ENCODE assay signal across 8 cellular contexts in genomic region chr19:41352609-41353465, GRCh38. TPM values are rescaled to one million over a fixed set of nuclear protein-coding genes. Genes with fewer than 3 reads are reported as not detected.
DNase-seq lines count a peak whose midpoint lies in the region; ATAC-seq, FAIRE-seq and TF ChIP-seq lines count a peak whose summit lies in the region.

No MANE protein-coding gene starts in this region.

- TF ChIP-seq POLR2A in H54 (IDR thresholded peaks at IDR 0.05; ENCODE audit: low read depth, low read length), result 0 out of 2 replicates have a peak, but pooled peaks have one; percentile 28

- H3K27ac ChIP-seq in RWPE1, result peak overlapping the region; percentile 84

- intact Hi-C loops in Right ventricle myocardium superior (cut with DNase I) (loop anchor here (5.0 kb wide), 1 partner anchor 41 kb away; the partner anchor contains the start of gene CCDC97), posterior vena cava (cut with DNase I) (loop anchor here in 1 of 2 donors (5.0 kb wide), 1 partner anchor 41 kb away; the partner anchor contains the start of gene CCDC97)

- no peak for FAIRE-seq in H54 (lab: Jason Lieb, UNC)

- CTCF ChIA-PET in RWPE1 (lab: Yijun Ruan, JAX), result interaction anchor here (1.8 to 2.3 kb wide), 2 partner anchors 44 to 149 kb away, joined by 6 to 10 read pairs; partner anchors contain the start of gene CCDC97

- peak; percentile 37 for ATAC-seq in Right ventricle myocardium superior (ENCODE audit: poor library complexity)

- TF ChIP-seq CTCF in RWPE1 (conservative IDR thresholded peaks at IDR 0.05; ENCODE audit: low read depth), result peak; percentile 80

- POLR2A ChIA-PET in RWPE1 (lab: Yijun Ruan, JAX; ENCODE audit: low non-redundant PET), result interaction anchor here (1.6 kb wide), 1 partner anchor 11 kb away, joined by 9 read pairs; the partner anchor contains the start of gene B9D2

- DNase-seq in AG20443 (ENCODE audit: low spot score) (peak; percentile 68), H54 (ENCODE audit: insufficient read length, low spot score) (no peak), RWPE1 (ENCODE audit: low spot score) (peak; percentile 72), activated gamma-delta T cell treated with Interleukin-2 at 50 U/mL for 16 hours (peak; percentile 81), Right ventricle myocardium superior (peak; percentile 85), posterior vena cava (ENCODE audit: low spot score) (peak; percentile 88), ureter (ENCODE audit: low spot score) (peak; percentile 78), GM19238 (ENCODE audit: insufficient read length, low spot score) (no peak)

RNA-seq across cellular contexts. Expression of gene TGFB1, which starts 0.9 kb away (rescaled TPM):
- total RNA-seq in Right ventricle myocardium superior, result 13.1 TPM
- total RNA-seq in posterior vena cava, result 10 to 100 TPM; 43.8 to 61.5 TPM
- 26.3 TPM for total RNA-seq in ureter

RNA-seq across cellular contexts. Expression of gene B9D2, which starts 11.1 kb away (rescaled TPM):
- total RNA-seq in Right ventricle myocardium superior, result 2.6 TPM
- total RNA-seq in posterior vena cava, result 1 to 10 TPM; 3.7 to 4.2 TPM
- total RNA-seq in ureter, result 6.1 TPM

RNA-seq across cellular contexts. Expression of gene TMEM91, which starts 23.5 kb away (rescaled TPM):
- total RNA-seq in Right ventricle myocardium superior, result 3.5 TPM
- 1 to 10 TPM; 6.4 to 8.3 TPM for total RNA-seq in posterior vena cava
- total RNA-seq in ureter, result 12.2 TPM

RNA-seq across cellular contexts. Expression of gene CCDC97, which starts 42.9 kb away (rescaled TPM):
- total RNA-seq in Right ventricle myocardium superior, result 14.3 TPM
- total RNA-seq in posterior vena cava, result 10 to 100 TPM; 17.5 to 23.9 TPM
- total RNA-seq in ureter, result 38.3 TPM

RNA-seq across cellular contexts. Expression of gene EXOSC5, which starts 44.3 kb away (rescaled TPM):
- total RNA-seq in Right ventricle myocardium superior, result 17.4 TPM
- total RNA-seq in posterior vena cava, result 1 to 10 TPM; 7.2 to 7.3 TPM
- total RNA-seq in ureter, result 21.6 TPM

Comparison
In these comparisons a context has a peak if more than half of its experiments do, and no peak if none do; other contexts are left out.
1. DNase-seq: peak in AG20443 (single experiment), RWPE1 (single experiment), activated gamma-delta T cell treated with Interleukin-2 at 50 U/mL for 16 hours (single experiment), Right ventricle myocardium superior (single experiment), posterior vena cava (single experiment) and ureter (single experiment); none in H54 (single experiment) and GM19238 (single experiment).